11 cellular contexts compared by ENCODE assay signal in genomic region chr7:68888971-68889385, GRCh38.
"Had no signal": no experiment of that assay in that cellular context is flagged by ENCODE, and none has a peak within 500 bp of the region (broad histone marks: within the 10 kb centered on the region; RNA-seq: fewer than 3 reads in every experiment).

No MANE protein-coding gene starts in this region.

- H3K9me3 ChIP-seq: adrenal gland, gastrocnemius medialis, left lung, stomach had no signal

- ATAC-seq: gastrocnemius medialis, left lung had no signal

- H3K27ac ChIP-seq: adrenal gland, coronary artery, gastrocnemius medialis, left lung, stomach had no signal

- H3K4me1 ChIP-seq: adrenal gland, gastrocnemius medialis, left lung, stomach had no signal

- H3K4me3 ChIP-seq: adrenal gland, coronary artery, gastrocnemius medialis, left lung, stomach had no signal

- H3K36me3 ChIP-seq: adrenal gland, gastrocnemius medialis, left lung, stomach had no signal

- DNase-seq: activated CD4-positive, alpha-beta T cell treated with anti-CD3 and anti-CD28 coated beads, Interleukin-2, amount 50 U/mL, for 1 hour; activated CD4-positive, CD25-positive, alpha-beta regulatory T cell; activated naive CD4-positive, alpha-beta T cell treated with anti-CD3 and anti-CD28 coated beads, Interleukin-2, amount 50 U/mL, for 16 hours; effector CD8-positive, alpha-beta T cell; gastrocnemius medialis; left lung; mesenchymal stem cell; stimulated activated CD4-positive, alpha-beta T cell treated with anti-CD3 and anti-CD28 coated beads, Interleukin-4, amount 100 ng/mL, for 4 hours; stomach had no signal

- H3K27me3 ChIP-seq: adrenal gland, gastrocnemius medialis, left lung, stomach had no signal
